ENCODE assay signal across 2 cellular contexts in the genomic region with DNA sequence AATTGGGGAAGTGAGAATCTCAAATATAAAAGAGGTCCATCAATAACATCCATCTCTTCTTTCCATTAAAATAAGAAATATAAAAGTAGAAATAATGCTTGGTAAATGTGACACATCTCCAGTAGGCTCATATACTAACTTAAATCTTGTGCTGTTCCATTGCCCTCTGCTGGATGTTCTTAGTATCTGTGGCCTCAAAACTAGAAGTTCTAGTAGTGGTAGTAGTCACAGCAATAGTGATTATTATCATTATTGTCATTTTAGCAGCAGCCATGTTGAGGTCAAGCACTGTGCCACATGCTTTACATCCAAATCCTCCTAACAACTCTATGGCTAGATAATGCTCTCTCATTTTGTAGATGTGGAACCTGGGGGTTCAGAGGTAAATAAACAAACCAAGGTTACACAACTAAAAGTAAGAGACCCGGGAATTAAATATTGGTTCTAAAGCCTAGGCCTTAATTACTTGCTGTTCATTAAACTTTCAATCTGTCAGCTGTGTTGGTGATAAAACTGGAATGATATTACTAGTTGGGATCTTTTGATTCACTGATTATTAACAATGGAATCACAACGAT.
TF ChIP-seq lines count a peak whose summit lies in the region.

No MANE protein-coding gene starts in this region.

TF ChIP-seq in IMR-90, 13 proteins besides CTCF, POLR2A, EP300 and RAD21:
- TF ChIP-seq, protein P1, sequence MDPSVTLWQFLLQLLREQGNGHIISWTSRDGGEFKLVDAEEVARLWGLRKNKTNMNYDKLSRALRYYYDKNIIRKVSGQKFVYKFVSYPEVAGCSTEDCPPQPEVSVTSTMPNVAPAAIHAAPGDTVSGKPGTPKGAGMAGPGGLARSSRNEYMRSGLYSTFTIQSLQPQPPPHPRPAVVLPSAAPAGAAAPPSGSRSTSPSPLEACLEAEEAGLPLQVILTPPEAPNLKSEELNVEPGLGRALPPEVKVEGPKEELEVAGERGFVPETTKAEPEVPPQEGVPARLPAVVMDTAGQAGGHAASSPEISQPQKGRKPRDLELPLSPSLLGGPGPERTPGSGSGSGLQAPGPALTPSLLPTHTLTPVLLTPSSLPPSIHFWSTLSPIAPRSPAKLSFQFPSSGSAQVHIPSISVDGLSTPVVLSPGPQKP (IDR thresholded peaks at IDR 0.05; ENCODE audit: borderline replicate concordance, low read depth, low read length), result no peak
- TF ChIP-seq RCOR1 (IDR thresholded peaks at IDR 0.05; ENCODE audit: insufficient replicate concordance, low read length), result no peak
- TF ChIP-seq CHD1 (IDR thresholded peaks at IDR 0.05; ENCODE audit: low read depth, low read length), result no peak
- peak; percentile 94 for TF ChIP-seq SMC3 (IDR thresholded peaks at IDR 0.05; ENCODE audit: low read depth, low read length)
- TF ChIP-seq NFE2L2 (IDR thresholded peaks at IDR 0.05; ENCODE audit: low read depth, low read length), result no peak
- no peak for TF ChIP-seq FOS (IDR thresholded peaks at IDR 0.05; ENCODE audit: low read depth, low read length)
- TF ChIP-seq BHLHE40 (IDR thresholded peaks at IDR 0.05; ENCODE audit: low read depth, low read length), result no peak
- TF ChIP-seq MAFK (IDR thresholded peaks at IDR 0.05; ENCODE audit: low read depth, low read length), result no peak

TF ChIP-seq in GM12878, 131 proteins besides CTCF, POLR2A, EP300 and RAD21 (continues in another document):
- TF ChIP-seq SRF (IDR thresholded peaks at IDR 0.05; ENCODE audit: low read depth in 2 of 2, low read length in 2 of 2), result no peak
- TF ChIP-seq YBX1 (IDR thresholded peaks at IDR 0.05), result no peak
- no peak for TF ChIP-seq RCOR1 (conservative IDR thresholded peaks at IDR 0.05; ENCODE audit: low read depth, low read length)
- TF ChIP-seq EZH2 (IDR thresholded peaks at IDR 0.05; ENCODE audit: borderline replicate concordance, control insufficient read depth, low read depth, low read length), result no peak
- TF ChIP-seq ZNF207 (IDR thresholded peaks at IDR 0.05; ENCODE audit: borderline replicate concordance), result no peak
- TF ChIP-seq CBX5 (IDR thresholded peaks at IDR 0.05; ENCODE audit: low read depth), result peak; percentile 46; the same call in 1 of the 2 replicates
- TF ChIP-seq, protein P1 (IDR thresholded peaks at IDR 0.05; ENCODE audit: low read depth, low read length), result no peak
- no peak for TF ChIP-seq IKZF1 (conservative IDR thresholded peaks at IDR 0.05)
- TF ChIP-seq KDM1A (IDR thresholded peaks at IDR 0.05; ENCODE audit: borderline replicate concordance), result no peak
- TF ChIP-seq NRF1 (conservative IDR thresholded peaks at IDR 0.05; ENCODE audit: low read depth, low read length), result no peak
- no peak for TF ChIP-seq NR2C1 (IDR thresholded peaks at IDR 0.05)
- no peak for TF ChIP-seq RBBP5 (conservative IDR thresholded peaks at IDR 0.05)
- TF ChIP-seq MYB (IDR thresholded peaks at IDR 0.05; ENCODE audit: borderline replicate concordance, low read depth, low read length), result no peak
- no peak for TF ChIP-seq BACH1 (IDR thresholded peaks at IDR 0.05; ENCODE audit: borderline replicate concordance)
- TF ChIP-seq CBX3 (IDR thresholded peaks at IDR 0.05; ENCODE audit: borderline replicate concordance, low read depth), result no peak
- TF ChIP-seq MTA2 (IDR thresholded peaks at IDR 0.05; ENCODE audit: low read depth), result no peak
- no peak for TF ChIP-seq TCF3 (IDR thresholded peaks at IDR 0.05; ENCODE audit: borderline replicate concordance, insufficient read depth, low read depth, low read length)
- no peak for TF ChIP-seq ASH2L (IDR thresholded peaks at IDR 0.05; ENCODE audit: borderline replicate concordance, low read depth)
- peak; percentile 53; the same call in 1 of the 2 replicates for TF ChIP-seq FOXM1 (IDR thresholded peaks at IDR 0.05; ENCODE audit: low read depth, low read length)
- TF ChIP-seq, protein P2, sequence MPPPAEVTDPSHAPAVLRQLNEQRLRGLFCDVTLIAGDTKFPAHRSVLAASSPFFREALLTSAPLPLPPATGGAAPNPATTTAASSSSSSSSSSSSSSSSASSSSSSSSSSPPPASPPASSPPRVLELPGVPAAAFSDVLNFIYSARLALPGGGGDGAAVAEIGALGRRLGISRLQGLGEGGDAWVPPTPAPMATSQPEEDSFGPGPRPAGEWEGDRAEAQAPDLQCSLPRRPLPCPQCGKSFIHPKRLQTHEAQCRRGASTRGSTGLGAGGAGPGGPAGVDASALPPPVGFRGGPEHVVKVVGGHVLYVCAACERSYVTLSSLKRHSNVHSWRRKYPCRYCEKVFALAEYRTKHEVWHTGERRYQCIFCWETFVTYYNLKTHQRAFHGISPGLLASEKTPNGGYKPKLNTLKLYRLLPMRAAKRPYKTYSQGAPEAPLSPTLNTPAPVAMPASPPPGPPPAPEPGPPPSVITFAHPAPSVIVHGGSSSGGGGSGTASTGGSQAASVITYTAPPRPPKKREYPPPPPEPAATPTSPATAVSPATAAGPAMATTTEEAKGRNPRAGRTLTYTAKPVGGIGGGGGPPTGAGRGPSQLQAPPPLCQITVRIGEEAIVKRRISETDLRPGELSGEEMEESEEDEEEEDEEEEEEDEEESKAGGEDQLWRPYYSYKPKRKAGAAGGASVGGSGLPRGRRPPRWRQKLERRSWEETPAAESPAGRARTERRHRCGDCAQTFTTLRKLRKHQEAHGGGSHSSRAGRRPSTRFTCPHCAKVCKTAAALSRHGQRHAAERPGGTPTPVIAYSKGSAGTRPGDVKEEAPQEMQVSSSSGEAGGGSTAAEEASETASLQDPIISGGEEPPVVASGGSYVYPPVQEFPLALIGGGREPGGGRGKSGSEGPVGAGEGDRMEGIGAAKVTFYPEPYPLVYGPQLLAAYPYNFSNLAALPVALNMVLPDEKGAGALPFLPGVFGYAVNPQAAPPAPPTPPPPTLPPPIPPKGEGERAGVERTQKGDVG (CRISPR knock-in tag; IDR thresholded peaks at IDR 0.05), result no peak
- TF ChIP-seq TCF7 (IDR thresholded peaks at IDR 0.05; ENCODE audit: borderline replicate concordance), result no peak
- TF ChIP-seq PAX5 (IDR thresholded peaks at IDR 0.05; ENCODE audit: borderline replicate concordance, low read depth, low read length), result no peak
- no peak for TF ChIP-seq SREBF1 (IDR thresholded peaks at IDR 0.05; ENCODE audit: low read length)
- TF ChIP-seq, protein P3, sequence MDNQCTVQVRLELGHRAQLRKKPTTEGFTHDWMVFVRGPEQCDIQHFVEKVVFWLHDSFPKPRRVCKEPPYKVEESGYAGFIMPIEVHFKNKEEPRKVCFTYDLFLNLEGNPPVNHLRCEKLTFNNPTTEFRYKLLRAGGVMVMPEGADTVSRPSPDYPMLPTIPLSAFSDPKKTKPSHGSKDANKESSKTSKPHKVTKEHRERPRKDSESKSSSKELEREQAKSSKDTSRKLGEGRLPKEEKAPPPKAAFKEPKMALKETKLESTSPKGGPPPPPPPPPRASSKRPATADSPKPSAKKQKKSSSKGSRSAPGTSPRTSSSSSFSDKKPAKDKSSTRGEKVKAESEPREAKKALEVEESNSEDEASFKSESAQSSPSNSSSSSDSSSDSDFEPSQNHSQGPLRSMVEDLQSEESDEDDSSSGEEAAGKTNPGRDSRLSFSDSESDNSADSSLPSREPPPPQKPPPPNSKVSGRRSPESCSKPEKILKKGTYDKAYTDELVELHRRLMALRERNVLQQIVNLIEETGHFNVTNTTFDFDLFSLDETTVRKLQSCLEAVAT (IDR thresholded peaks at IDR 0.05), result no peak
- TF ChIP-seq BMI1 (IDR thresholded peaks at IDR 0.05; ENCODE audit: borderline replicate concordance), result no peak
- TF ChIP-seq BCL11A (IDR thresholded peaks at IDR 0.05; ENCODE audit: low read depth, low read length), result no peak
- no peak for TF ChIP-seq MXI1 (IDR thresholded peaks at IDR 0.05; ENCODE audit: low read depth, low read length)
- TF ChIP-seq, protein P4, sequence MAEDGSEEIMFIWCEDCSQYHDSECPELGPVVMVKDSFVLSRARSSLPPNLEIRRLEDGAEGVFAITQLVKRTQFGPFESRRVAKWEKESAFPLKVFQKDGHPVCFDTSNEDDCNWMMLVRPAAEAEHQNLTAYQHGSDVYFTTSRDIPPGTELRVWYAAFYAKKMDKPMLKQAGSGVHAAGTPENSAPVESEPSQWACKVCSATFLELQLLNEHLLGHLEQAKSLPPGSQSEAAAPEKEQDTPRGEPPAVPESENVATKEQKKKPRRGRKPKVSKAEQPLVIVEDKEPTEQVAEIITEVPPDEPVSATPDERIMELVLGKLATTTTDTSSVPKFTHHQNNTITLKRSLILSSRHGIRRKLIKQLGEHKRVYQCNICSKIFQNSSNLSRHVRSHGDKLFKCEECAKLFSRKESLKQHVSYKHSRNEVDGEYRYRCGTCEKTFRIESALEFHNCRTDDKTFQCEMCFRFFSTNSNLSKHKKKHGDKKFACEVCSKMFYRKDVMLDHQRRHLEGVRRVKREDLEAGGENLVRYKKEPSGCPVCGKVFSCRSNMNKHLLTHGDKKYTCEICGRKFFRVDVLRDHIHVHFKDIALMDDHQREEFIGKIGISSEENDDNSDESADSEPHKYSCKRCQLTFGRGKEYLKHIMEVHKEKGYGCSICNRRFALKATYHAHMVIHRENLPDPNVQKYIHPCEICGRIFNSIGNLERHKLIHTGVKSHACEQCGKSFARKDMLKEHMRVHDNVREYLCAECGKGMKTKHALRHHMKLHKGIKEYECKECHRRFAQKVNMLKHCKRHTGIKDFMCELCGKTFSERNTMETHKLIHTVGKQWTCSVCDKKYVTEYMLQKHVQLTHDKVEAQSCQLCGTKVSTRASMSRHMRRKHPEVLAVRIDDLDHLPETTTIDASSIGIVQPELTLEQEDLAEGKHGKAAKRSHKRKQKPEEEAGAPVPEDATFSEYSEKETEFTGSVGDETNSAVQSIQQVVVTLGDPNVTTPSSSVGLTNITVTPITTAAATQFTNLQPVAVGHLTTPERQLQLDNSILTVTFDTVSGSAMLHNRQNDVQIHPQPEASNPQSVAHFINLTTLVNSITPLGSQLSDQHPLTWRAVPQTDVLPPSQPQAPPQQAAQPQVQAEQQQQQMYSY (CRISPR knock-in tag; IDR thresholded peaks at IDR 0.05), result no peak
- no peak for TF ChIP-seq HCFC1 (IDR thresholded peaks at IDR 0.05; ENCODE audit: low read length)
- TF ChIP-seq BHLHE40 (IDR thresholded peaks at IDR 0.05; ENCODE audit: borderline replicate concordance in 1 of 2, low read depth in 2 of 2, low read length in 1 of 2), result no peak
- no peak for TF ChIP-seq KAT2A (conservative IDR thresholded peaks at IDR 0.05; ENCODE audit: control insufficient read depth, low read depth, low read length)
- no peak for TF ChIP-seq MTA3 (IDR thresholded peaks at IDR 0.05; ENCODE audit: borderline replicate concordance, low read length)
- no peak for TF ChIP-seq NR2F1 (conservative IDR thresholded peaks at IDR 0.05)
- 0 out of 2 replicates have a peak, but pooled peaks have one; percentile 32 for TF ChIP-seq STAT3 (IDR thresholded peaks at IDR 0.05; ENCODE audit: low read depth, low read length)
- no peak for TF ChIP-seq CBFB (IDR thresholded peaks at IDR 0.05; ENCODE audit: low read depth)
- peak; percentile 28; the same call in 1 of the 2 replicates for TF ChIP-seq NFIC (IDR thresholded peaks at IDR 0.05; ENCODE audit: low read depth, low read length)
- TF ChIP-seq, protein P5, sequence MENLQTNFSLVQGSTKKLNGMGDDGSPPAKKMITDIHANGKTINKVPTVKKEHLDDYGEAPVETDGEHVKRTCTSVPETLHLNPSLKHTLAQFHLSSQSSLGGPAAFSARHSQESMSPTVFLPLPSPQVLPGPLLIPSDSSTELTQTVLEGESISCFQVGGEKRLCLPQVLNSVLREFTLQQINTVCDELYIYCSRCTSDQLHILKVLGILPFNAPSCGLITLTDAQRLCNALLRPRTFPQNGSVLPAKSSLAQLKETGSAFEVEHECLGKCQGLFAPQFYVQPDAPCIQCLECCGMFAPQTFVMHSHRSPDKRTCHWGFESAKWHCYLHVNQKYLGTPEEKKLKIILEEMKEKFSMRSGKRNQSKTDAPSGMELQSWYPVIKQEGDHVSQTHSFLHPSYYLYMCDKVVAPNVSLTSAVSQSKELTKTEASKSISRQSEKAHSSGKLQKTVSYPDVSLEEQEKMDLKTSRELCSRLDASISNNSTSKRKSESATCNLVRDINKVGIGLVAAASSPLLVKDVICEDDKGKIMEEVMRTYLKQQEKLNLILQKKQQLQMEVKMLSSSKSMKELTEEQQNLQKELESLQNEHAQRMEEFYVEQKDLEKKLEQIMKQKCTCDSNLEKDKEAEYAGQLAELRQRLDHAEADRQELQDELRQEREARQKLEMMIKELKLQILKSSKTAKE (IDR thresholded peaks at IDR 0.05; ENCODE audit: low read depth, poor library complexity, severe bottlenecking), result no peak
- TF ChIP-seq GABPA (IDR thresholded peaks at IDR 0.05; ENCODE audit: low read depth), result no peak
- TF ChIP-seq, protein P6, sequence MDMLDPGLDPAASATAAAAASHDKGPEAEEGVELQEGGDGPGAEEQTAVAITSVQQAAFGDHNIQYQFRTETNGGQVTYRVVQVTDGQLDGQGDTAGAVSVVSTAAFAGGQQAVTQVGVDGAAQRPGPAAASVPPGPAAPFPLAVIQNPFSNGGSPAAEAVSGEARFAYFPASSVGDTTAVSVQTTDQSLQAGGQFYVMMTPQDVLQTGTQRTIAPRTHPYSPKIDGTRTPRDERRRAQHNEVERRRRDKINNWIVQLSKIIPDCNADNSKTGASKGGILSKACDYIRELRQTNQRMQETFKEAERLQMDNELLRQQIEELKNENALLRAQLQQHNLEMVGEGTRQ (IDR thresholded peaks at IDR 0.05; ENCODE audit: borderline replicate concordance, low read depth, low read length), result no peak
- peak; percentile 20; the same call in 1 of the 2 replicates for TF ChIP-seq MEF2A (IDR thresholded peaks at IDR 0.05; ENCODE audit: insufficient read depth, low read depth, low read length)
- TF ChIP-seq, protein P7, sequence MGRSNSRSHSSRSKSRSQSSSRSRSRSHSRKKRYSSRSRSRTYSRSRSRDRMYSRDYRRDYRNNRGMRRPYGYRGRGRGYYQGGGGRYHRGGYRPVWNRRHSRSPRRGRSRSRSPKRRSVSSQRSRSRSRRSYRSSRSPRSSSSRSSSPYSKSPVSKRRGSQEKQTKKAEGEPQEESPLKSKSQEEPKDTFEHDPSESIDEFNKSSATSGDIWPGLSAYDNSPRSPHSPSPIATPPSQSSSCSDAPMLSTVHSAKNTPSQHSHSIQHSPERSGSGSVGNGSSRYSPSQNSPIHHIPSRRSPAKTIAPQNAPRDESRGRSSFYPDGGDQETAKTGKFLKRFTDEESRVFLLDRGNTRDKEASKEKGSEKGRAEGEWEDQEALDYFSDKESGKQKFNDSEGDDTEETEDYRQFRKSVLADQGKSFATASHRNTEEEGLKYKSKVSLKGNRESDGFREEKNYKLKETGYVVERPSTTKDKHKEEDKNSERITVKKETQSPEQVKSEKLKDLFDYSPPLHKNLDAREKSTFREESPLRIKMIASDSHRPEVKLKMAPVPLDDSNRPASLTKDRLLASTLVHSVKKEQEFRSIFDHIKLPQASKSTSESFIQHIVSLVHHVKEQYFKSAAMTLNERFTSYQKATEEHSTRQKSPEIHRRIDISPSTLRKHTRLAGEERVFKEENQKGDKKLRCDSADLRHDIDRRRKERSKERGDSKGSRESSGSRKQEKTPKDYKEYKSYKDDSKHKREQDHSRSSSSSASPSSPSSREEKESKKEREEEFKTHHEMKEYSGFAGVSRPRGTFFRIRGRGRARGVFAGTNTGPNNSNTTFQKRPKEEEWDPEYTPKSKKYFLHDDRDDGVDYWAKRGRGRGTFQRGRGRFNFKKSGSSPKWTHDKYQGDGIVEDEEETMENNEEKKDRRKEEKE (IDR thresholded peaks at IDR 0.05), result no peak
- TF ChIP-seq SUPT20H (IDR thresholded peaks at IDR 0.05; ENCODE audit: borderline replicate concordance, control insufficient read depth, low read depth, low read length), result no peak
